ENCODE assay signal across 18 cellular contexts in genomic region chr13:26998265-26998664, GRCh38.
DNase-seq lines count a peak whose midpoint lies in the region; ATAC-seq, FAIRE-seq and TF ChIP-seq lines count a peak whose summit lies in the region.
"Had no signal": no experiment of that assay in that cellular context is flagged by ENCODE, and none has a peak within 500 bp of the region (broad histone marks: within the 10 kb centered on the region; RNA-seq: fewer than 3 reads in every experiment).

No MANE protein-coding gene starts in this region.

- H3K36me3 Mint-ChIP-seq in activated CD4-positive, alpha-beta T cell treated with anti-CD3 and anti-CD28 coated beads, Interleukin-2, amount 10 ng/mL, durations not matched to agents 7 days and 5 days (ENCODE audit: low read depth) = no peaks in the 10 kb centered on the region

- no TSS peak for BruUV-seq in GM12878 (replicated peaks; lab: Mats Ljungman, UMichigan)

- TF ChIP-seq POLR2A in heart left ventricle (IDR thresholded peaks at IDR 0.05) = no peak
- TF ChIP-seq POLR2A in GM12878 (IDR thresholded peaks at IDR 0.05; ENCODE audit: low read depth, low read length) = no peak

- FAIRE-seq in GM12878 (lab: Jason Lieb, UNC) = no peak

- H3K4me1 Mint-ChIP-seq in activated CD4-positive, alpha-beta T cell treated with anti-CD3 and anti-CD28 coated beads, Interleukin-2, amount 10 ng/mL, durations not matched to agents 7 days and 5 days = peaks cover 8% of the 10 kb centered on the region

- no peak overlapping the region for H3K27ac Mint-ChIP-seq in activated CD4-positive, alpha-beta T cell treated with anti-CD3 and anti-CD28 coated beads, Interleukin-2, amount 10 ng/mL, durations not matched to agents 7 days and 5 days

- H3K4me3 ChIP-seq in heart left ventricle (no peak overlapping the region), Loucy (ENCODE audit: low read length, poor library complexity, severe bottlenecking) (no peak overlapping the region), GM12878 (no peak overlapping the region)
- H3K4me3 ChIP-seq: SJSA1 had no signal

- H3K36me3 ChIP-seq in heart left ventricle (no peaks in the 10 kb centered on the region), Loucy (ENCODE audit: insufficient read depth, low read length) (no peaks in the 10 kb centered on the region), GM12878 (ENCODE audit: control insufficient read depth in 2 of 2, insufficient read depth in 2 of 2, low read length in 1 of 2) (no peaks in the 10 kb centered on the region)
- H3K36me3 ChIP-seq: SJSA1 had no signal

- DNase-seq in heart left ventricle = no peak
- DNase-seq in Right ventricle myocardium superior = no peak
- no peak for DNase-seq in GM12878 (ENCODE audit: low read depth, low spot score)
- DNase-seq in sciatic nerve (ENCODE audit: low spot score) = peak; percentile 32
- no peak for DNase-seq in activated CD4-positive, alpha-beta T cell treated with anti-CD3 and anti-CD28 coated beads, Interleukin-2, amount 10 ng/mL, durations not matched to agents 7 days and 5 days
- no peak for DNase-seq in stimulated activated CD4-positive, alpha-beta T cell treated with anti-CD3 and anti-CD28 coated beads, Interleukin-4, amount 100 ng/mL, for 24 hours
- DNase-seq in NCI-H2227 (lab: John Stamatoyannopoulos, UW; ENCODE audit: unreplicated experiment) = no peak
- DNase-seq: DND-41, GDM1, HCEC 1CT, NCI-H1105 treated with DMSO at 0.1 percent for 48 hours, NCI-H187, NCI-H69, OCI-M1 had no signal

- peaks cover 0 to 9% (median 0%) of the 10 kb centered on the region in 12 donors for H3K9me3 ChIP-seq in heart left ventricle
- no peaks in the 10 kb centered on the region for H3K9me3 ChIP-seq in Loucy (ENCODE audit: insufficient read depth, low read depth, low read length)
- H3K9me3 ChIP-seq in GM12878 (replicated peaks; ENCODE audit: control insufficient read depth, insufficient read depth, low read length) = peaks cover 2% of the 10 kb centered on the region; the same call in 2 of the 3 replicates
- H3K9me3 ChIP-seq: SJSA1 had no signal

- WGBS in heart left ventricle, 4 donors = 50 to 55% (median 54%) methylated on average over 8 to 9 of the region's 9 CpGs
- 64% methylated on average over 9 of the region's 9 CpGs for WGBS in GM12878 (ENCODE audit: insufficient coverage, insufficient replicate concordance, low lambda C conversion rate, missing lambda C conversion rate)

- SMC1A ChIA-PET in GM12878 (lab: Charles Lee; ENCODE audit: uncharacterized antibody, unreplicated experiment) = interaction anchor here (0.8 to 2.4 kb wide), 3 partner anchors 11 to 120 kb away, joined by 3 to 14 read pairs (median 4); no protein-coding TSS in a partner anchor

- H3K4me3 Mint-ChIP-seq in activated CD4-positive, alpha-beta T cell treated with anti-CD3 and anti-CD28 coated beads, Interleukin-2, amount 10 ng/mL, durations not matched to agents 7 days and 5 days = no peak overlapping the region

- RAD21 ChIA-PET in GM12878 (lab: Charles Lee; ENCODE audit: unreplicated experiment) = interaction anchor here (1.2 kb wide), 1 partner anchor 360 kb away, joined by 5 read pairs; no protein-coding TSS in a partner anchor

- H3K27ac ChIP-seq in heart left ventricle (peak overlapping the region in 8 of 12 donors; percentile 8 to 68 (median 46)), GM12878 (ENCODE audit: control insufficient read depth, insufficient read depth) (no peak overlapping the region)
- H3K27ac ChIP-seq: C4-2B, HL-60, SJSA1 had no signal

- no peak for TF ChIP-seq EP300 in GM12878 (IDR thresholded peaks at IDR 0.05; ENCODE audit: borderline replicate concordance in 1 of 2, control insufficient read depth in 1 of 2, low read depth in 2 of 2, low read length in 2 of 2)

- intact Hi-C loops in heart left ventricle (cut with DNase I) (loop anchor here in 2 of 10 donors (10.0 kb wide), 2 partner anchors 167 to 177 kb away; partner anchors contain the start of gene USP12 (in 1 of the 2)), Right ventricle myocardium superior (cut with DNase I) (no loop called here), GM12878 (cut with micrococcal nuclease; ENCODE audit: unreplicated experiment) (no loop called here), sciatic nerve (cut with DNase I) (no loop called here)

- peak overlapping the region; percentile 82 for H3K4me2 ChIP-seq in Loucy (ENCODE audit: low read depth, low read length, poor library complexity, severe bottlenecking)
- no peak overlapping the region for H3K4me2 ChIP-seq in GM12878 (ENCODE audit: control insufficient read depth, insufficient read depth)

- H3K9me2 ChIP-seq in Loucy (replicated peaks; ENCODE audit: low read depth, low read length) = no peaks in the 10 kb centered on the region

- no peak overlapping the region for H3K9ac ChIP-seq in Loucy (ENCODE audit: low read depth, low read length, poor library complexity, severe bottlenecking)
- H3K9ac ChIP-seq in GM12878 (ENCODE audit: control insufficient read depth, insufficient read depth, low read length) = no peak overlapping the region

- TF ChIP-seq CTCF in heart left ventricle (IDR thresholded peaks at IDR 0.05) (no peak), Loucy (conservative IDR thresholded peaks at IDR 0.05; ENCODE audit: low read length) (no peak), GM12878 (IDR thresholded peaks at IDR 0.05 in 2 of 3, conservative IDR thresholded peaks at IDR 0.05 in 1 of 3; ENCODE audit: control insufficient read depth in 2 of 3, extremely low read depth in 1 of 3, insufficient read depth in 1 of 3, low read depth in 3 of 3, low read length in 3 of 3) (no peak)

- POLR2A ChIA-PET in GM12878 (lab: Charles Lee) = no interaction called here
- POLR2A ChIA-PET in activated CD4-positive, alpha-beta T cell treated with anti-CD3 and anti-CD28 coated beads, Interleukin-2, amount 10 ng/mL, durations not matched to agents 7 days and 5 days (lab: Charles Lee) = no interaction called here

- CTCF ChIA-PET in GM12878 (lab: Yijun Ruan, JAX) = interaction anchor here (0.6 to 2.6 kb wide), 3 partner anchors 10 to 15 kb away, joined by 3 to 18 read pairs (median 7); no protein-coding TSS in a partner anchor
- CTCF ChIA-PET in activated CD4-positive, alpha-beta T cell treated with anti-CD3 and anti-CD28 coated beads, Interleukin-2, amount 10 ng/mL, durations not matched to agents 7 days and 5 days (lab: Charles Lee) = interaction anchor here (0.6 kb wide), 1 partner anchor 13 kb away, joined by 3 read pairs; no protein-coding TSS in a partner anchor

- no peaks in the 10 kb centered on the region for H3F3A ChIP-seq in Loucy (ENCODE audit: low read depth)

- H3K4me1 ChIP-seq in heart left ventricle = peaks cover 0 to 18% (median 3%) of the 10 kb centered on the region in 12 donors
- peaks cover 19% of the 10 kb centered on the region for H3K4me1 ChIP-seq in Loucy (ENCODE audit: insufficient read depth, low read length, poor library complexity, severe bottlenecking)
- peaks cover 15% of the 10 kb centered on the region for H3K4me1 ChIP-seq in GM12878 (ENCODE audit: control insufficient read depth, insufficient read depth, low read length)
- H3K4me1 ChIP-seq: SJSA1 had no signal

- in situ Hi-C loops in GM12878 (cut with MboI) = no loop called here

- peaks cover 23% of the 10 kb centered on the region for H3K27me3 Mint-ChIP-seq in activated CD4-positive, alpha-beta T cell treated with anti-CD3 and anti-CD28 coated beads, Interleukin-2, amount 10 ng/mL, durations not matched to agents 7 days and 5 days

- H3K27me3 ChIP-seq in heart left ventricle (no peaks in the 10 kb centered on the region), Loucy (ENCODE audit: insufficient read depth, low read length, poor library complexity, severe bottlenecking) (no peaks in the 10 kb centered on the region), GM12878 (replicated peaks in 1 of 2; ENCODE audit: control insufficient read depth in 2 of 2, insufficient read depth in 2 of 2, low read length in 1 of 2) (no peaks in the 10 kb centered on the region; a peak in 1 of 4 replicates)
- H3K27me3 ChIP-seq: SJSA1 had no signal

- H2AFZ ChIP-seq in Loucy (ENCODE audit: low read length) = no peak overlapping the region
- peak overlapping the region; percentile 31 for H2AFZ ChIP-seq in GM12878 (ENCODE audit: control insufficient read depth, low read depth, low read length)

- H3K79me2 ChIP-seq in Loucy (ENCODE audit: insufficient read depth, low read length) (no peaks in the 10 kb centered on the region), GM12878 (ENCODE audit: control insufficient read depth, insufficient read depth, low read length) (no peaks in the 10 kb centered on the region)

- no peak for TF ChIP-seq RAD21 in GM12878 (IDR thresholded peaks at IDR 0.05; ENCODE audit: insufficient read depth, low read depth, low read length)

- H4K20me1 ChIP-seq in Loucy (ENCODE audit: insufficient read depth, low read length, poor library complexity, severe bottlenecking) (no peaks in the 10 kb centered on the region), GM12878 (ENCODE audit: control insufficient read depth, insufficient read depth) (no peaks in the 10 kb centered on the region)

- H3K9me3 Mint-ChIP-seq in activated CD4-positive, alpha-beta T cell treated with anti-CD3 and anti-CD28 coated beads, Interleukin-2, amount 10 ng/mL, durations not matched to agents 7 days and 5 days = no peaks in the 10 kb centered on the region

- ATAC-seq in heart left ventricle = peak in 2 of 4 donors; percentile 20 to 91
- no peak for ATAC-seq in Right ventricle myocardium superior (ENCODE audit: poor library complexity)
- ATAC-seq in GM12878 = no peak
- no peak for ATAC-seq in sciatic nerve

TF ChIP-seq in GM12878, 131 proteins besides CTCF, POLR2A, EP300 and RAD21 (continues in another document):
- no peak for TF ChIP-seq TCF12 (IDR thresholded peaks at IDR 0.05; ENCODE audit: low read depth, low read length)
- no peak for TF ChIP-seq CREM (IDR thresholded peaks at IDR 0.05; ENCODE audit: low read depth)
- TF ChIP-seq E2F8 (IDR thresholded peaks at IDR 0.05; ENCODE audit: low read depth, partially characterized antibody) = no peak
